Comparison of ENCODE assay signal across 9 cellular contexts in the genomic region with DNA sequence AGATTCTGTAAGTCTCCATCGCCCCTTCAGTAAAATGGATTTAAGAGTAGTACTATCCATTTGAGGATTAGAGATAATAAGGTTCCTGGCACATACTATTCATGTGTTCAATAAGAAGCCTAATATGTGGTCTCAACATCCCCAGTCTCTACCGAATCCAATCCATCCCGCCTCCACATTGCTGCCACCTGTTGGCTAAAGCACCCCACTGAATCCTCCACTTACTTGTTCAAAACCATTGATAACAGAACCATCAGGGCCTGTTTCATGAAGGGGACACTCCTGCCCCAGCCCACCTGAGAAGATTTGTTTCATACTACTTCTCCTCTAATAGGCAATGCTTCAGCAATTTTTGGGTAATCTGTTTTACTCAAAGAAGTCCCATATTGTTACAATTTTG.
DNase-seq lines count a peak whose midpoint lies in the region; ATAC-seq and TF ChIP-seq lines count a peak whose summit lies in the region.
"Had no signal": no experiment of that assay in that cellular context is flagged by ENCODE, and none has a peak within 500 bp of the region (broad histone marks: within the 10 kb centered on the region; RNA-seq: fewer than 3 reads in every experiment).

No MANE protein-coding gene starts in this region.

- no peak for DNase-seq in BE2C
- peak; percentile 33 for DNase-seq in PC-3
- no peak for DNase-seq in foreskin keratinocyte
- DNase-seq in natural killer cell treated with Interleukin-12 subunit alpha and Interleukin-12 subunit beta and Interleukin-15 and Interleukin-18, amount 100 ng/mL, for 72 hours (ENCODE audit: low spot score): no peak
- DNase-seq in T1000 (lab: John Stamatoyannopoulos, UW): no peak
- no peak for DNase-seq in dorsolateral prefrontal cortex
- DNase-seq: T-helper 9 cell had no signal

- intact Hi-C loops in PC-3 (cut with micrococcal nuclease): loop anchor here (1.0 kb wide), 1 partner anchor 193 kb away; no protein-coding TSS in a partner anchor
- intact Hi-C loops in dorsolateral prefrontal cortex (cut with DNase I): no loop called here

- ATAC-seq in PC-3 (peak; percentile 31; the same call in 1 of the 2 replicates), foreskin keratinocyte (no peak), HG02840 (IDR thresholded peaks at IDR 0.05; ENCODE audit: low FRiP score, unreplicated experiment) (no peak)
- ATAC-seq in natural killer cell treated with Interleukin-12 subunit alpha and Interleukin-12 subunit beta and Interleukin-15 and Interleukin-18, amount 100 ng/mL, for 72 hours: no peak

- no peaks in the 10 kb centered on the region for H3K4me1 ChIP-seq in BE2C
- no peaks in the 10 kb centered on the region for H3K4me1 ChIP-seq in PC-3 (ENCODE audit: insufficient read depth, low read length)
- no peaks in the 10 kb centered on the region for H3K4me1 ChIP-seq in foreskin keratinocyte

- H3K27me3 Mint-ChIP-seq in natural killer cell treated with Interleukin-12 subunit alpha and Interleukin-12 subunit beta and Interleukin-15 and Interleukin-18, amount 100 ng/mL, for 72 hours: no peaks in the 10 kb centered on the region

- H3K4me3 Mint-ChIP-seq in natural killer cell treated with Interleukin-12 subunit alpha and Interleukin-12 subunit beta and Interleukin-15 and Interleukin-18, amount 100 ng/mL, for 72 hours: no peak overlapping the region

- no TSS peak for BruUV-seq in PC-3 (replicated peaks; lab: Mats Ljungman, UMichigan)

- H3K4me2 ChIP-seq in PC-3 (ENCODE audit: low read length): no peak overlapping the region

- no peaks in the 10 kb centered on the region for H4K20me1 ChIP-seq in PC-3 (ENCODE audit: low read length)

- no peak overlapping the region for H2AFZ ChIP-seq in PC-3 (ENCODE audit: low read length)

- CTCF ChIA-PET in PC-3 (lab: Charles Lee): no interaction called here

- H3K36me3 Mint-ChIP-seq in natural killer cell treated with Interleukin-12 subunit alpha and Interleukin-12 subunit beta and Interleukin-15 and Interleukin-18, amount 100 ng/mL, for 72 hours: no peaks in the 10 kb centered on the region

- no peak overlapping the region for H3K9ac ChIP-seq in PC-3 (ENCODE audit: low read length)

- no peaks in the 10 kb centered on the region for H3K79me2 ChIP-seq in PC-3 (ENCODE audit: low read length)

- H3K27ac ChIP-seq in PC-3 (ENCODE audit: low read length) (no peak overlapping the region), foreskin keratinocyte (no peak overlapping the region), dorsolateral prefrontal cortex (no peak overlapping the region)

- TF ChIP-seq CTCF in BE2C (IDR thresholded peaks at IDR 0.05; ENCODE audit: low read depth, low read length): peak; percentile 40
- peak; percentile 28; the same call in 1 of the 2 replicates for TF ChIP-seq CTCF in GM12874 (IDR thresholded peaks at IDR 0.05; ENCODE audit: insufficient read depth, low read depth, low read length)
- TF ChIP-seq CTCF in PC-3 (conservative IDR thresholded peaks at IDR 0.05; ENCODE audit: low read depth, low read length): peak; percentile 56
- TF ChIP-seq CTCF in foreskin keratinocyte (conservative IDR thresholded peaks at IDR 0.05): peak; percentile 38
- TF ChIP-seq CTCF in dorsolateral prefrontal cortex (IDR thresholded peaks at IDR 0.05 in 54 of 56, conservative IDR thresholded peaks at IDR 0.05 in 2 of 56; ENCODE audit: low read depth in 1 of 56, partially characterized antibody in 56 of 56): no peak

- no peaks in the 10 kb centered on the region for H3K9me3 Mint-ChIP-seq in natural killer cell treated with Interleukin-12 subunit alpha and Interleukin-12 subunit beta and Interleukin-15 and Interleukin-18, amount 100 ng/mL, for 72 hours

- POLR2A ChIA-PET in PC-3 (lab: Charles Lee; ENCODE audit: unreplicated experiment): no interaction called here

- no peaks in the 10 kb centered on the region for H3K9me2 ChIP-seq in PC-3 (replicated peaks; ENCODE audit: low read length)

- H3K4me3 ChIP-seq in BE2C (ENCODE audit: low read depth, low read length): no peak overlapping the region
- H3K4me3 ChIP-seq in PC-3 (ENCODE audit: low read length): no peak overlapping the region
- no peak overlapping the region for H3K4me3 ChIP-seq in dorsolateral prefrontal cortex

- H3K27ac Mint-ChIP-seq in natural killer cell treated with Interleukin-12 subunit alpha and Interleukin-12 subunit beta and Interleukin-15 and Interleukin-18, amount 100 ng/mL, for 72 hours: no peak overlapping the region

- no peaks in the 10 kb centered on the region; the same call in 1 of the 2 replicates for H3K27me3 ChIP-seq in BE2C
- no peaks in the 10 kb centered on the region for H3K27me3 ChIP-seq in PC-3 (ENCODE audit: low read length)
- H3K27me3 ChIP-seq in foreskin keratinocyte: no peaks in the 10 kb centered on the region
- no peaks in the 10 kb centered on the region for H3K27me3 ChIP-seq in dorsolateral prefrontal cortex

- peaks cover 0 to 4% of the 10 kb centered on the region in 2 donors for H3K4me1 Mint-ChIP-seq in natural killer cell treated with Interleukin-12 subunit alpha and Interleukin-12 subunit beta and Interleukin-15 and Interleukin-18, amount 100 ng/mL, for 72 hours (ENCODE audit: low read depth in 2 of 2)

- H3K9me3 ChIP-seq in BE2C (no peaks in the 10 kb centered on the region), PC-3 (ENCODE audit: low read length) (no peaks in the 10 kb centered on the region)

- no peaks in the 10 kb centered on the region for H3F3A ChIP-seq in PC-3 (ENCODE audit: low read length, unreplicated experiment)

- H3K36me3 ChIP-seq in BE2C: no peaks in the 10 kb centered on the region
- no peaks in the 10 kb centered on the region for H3K36me3 ChIP-seq in PC-3 (ENCODE audit: low read depth, low read length)

Comparison
In these comparisons a context has a peak if more than half of its experiments do, and no peak if none do; other contexts are left out.
1. CTCF ChIP-seq: peak in BE2C (single experiment), GM12874 (single experiment), PC-3 (single experiment) and foreskin keratinocyte (single experiment); none in dorsolateral prefrontal cortex (0 of 56).